Comparison of ENCODE assay signal across 12 cellular contexts in genomic region chr13:32894589-32895001, GRCh38.
DNase-seq lines count a peak whose midpoint lies in the region; ATAC-seq lines count a peak whose summit lies in the region.
"Had no signal": no experiment of that assay in that cellular context is flagged by ENCODE, and none has a peak within 500 bp of the region (broad histone marks: within the 10 kb centered on the region; RNA-seq: fewer than 3 reads in every experiment).

No MANE protein-coding gene starts in this region.

- CTCF ChIA-PET in CD8-positive, alpha-beta memory T cell (lab: Charles Lee), result no interaction called here

- no peaks in the 10 kb centered on the region for H3K9me3 ChIP-seq in CD8-positive, alpha-beta memory T cell (ENCODE audit: low read length)
- H3K9me3 ChIP-seq: BE2C had no signal

- H3K4me3 Mint-ChIP-seq in naive thymus-derived CD8-positive, alpha-beta T cell, result no peak overlapping the region
- H3K4me3 Mint-ChIP-seq in CD8-positive, alpha-beta memory T cell, result no peak overlapping the region

- no peaks in the 10 kb centered on the region for H3K4me1 Mint-ChIP-seq in naive thymus-derived CD8-positive, alpha-beta T cell
- H3K4me1 Mint-ChIP-seq in CD8-positive, alpha-beta memory T cell, result no peaks in the 10 kb centered on the region

- H3K27ac ChIP-seq in CD8-positive, alpha-beta memory T cell (ENCODE audit: low read depth, low read length), result no peak overlapping the region
- H3K27ac ChIP-seq: hepatocyte, parathyroid adenoma had no signal

- H3K9me3 Mint-ChIP-seq in naive thymus-derived CD8-positive, alpha-beta T cell, result peaks cover 0 to under 1% (median 0%) of the 10 kb centered on the region in 9 donors
- peaks cover 0 to 3% (median 0%) of the 10 kb centered on the region in 5 donors for H3K9me3 Mint-ChIP-seq in CD8-positive, alpha-beta memory T cell

- ATAC-seq in naive thymus-derived CD8-positive, alpha-beta T cell, result no peak
- ATAC-seq in HG02759 (IDR thresholded peaks at IDR 0.05; ENCODE audit: unreplicated experiment), result no peak

- H3K27me3 ChIP-seq in CD8-positive, alpha-beta memory T cell (ENCODE audit: insufficient read depth, low read length, poor library complexity, severe bottlenecking), result no peaks in the 10 kb centered on the region
- H3K27me3 ChIP-seq: BE2C, hepatocyte had no signal

- H3K27ac Mint-ChIP-seq in naive thymus-derived CD8-positive, alpha-beta T cell, result no peak overlapping the region
- no peak overlapping the region for H3K27ac Mint-ChIP-seq in CD8-positive, alpha-beta memory T cell

- H3K4me1 ChIP-seq in CD8-positive, alpha-beta memory T cell (ENCODE audit: insufficient read depth, low read length), result no peaks in the 10 kb centered on the region
- H3K4me1 ChIP-seq: BE2C, parathyroid adenoma had no signal

- no peaks in the 10 kb centered on the region for H3K36me3 ChIP-seq in CD8-positive, alpha-beta memory T cell (ENCODE audit: insufficient read depth, low read length)
- H3K36me3 ChIP-seq: BE2C had no signal

- H3K36me3 Mint-ChIP-seq in naive thymus-derived CD8-positive, alpha-beta T cell, result no peaks in the 10 kb centered on the region
- no peaks in the 10 kb centered on the region for H3K36me3 Mint-ChIP-seq in CD8-positive, alpha-beta memory T cell

- H3K27me3 Mint-ChIP-seq in naive thymus-derived CD8-positive, alpha-beta T cell, result peaks cover 0 to 6% (median 4%) of the 10 kb centered on the region in 5 donors
- peaks cover 3 to 5% of the 10 kb centered on the region in 2 donors for H3K27me3 Mint-ChIP-seq in CD8-positive, alpha-beta memory T cell

- DNase-seq in Daoy (ENCODE audit: low read depth), result peak; percentile 30
- peak; percentile 96 for DNase-seq in MV-4-11 (lab: John Stamatoyannopoulos, UW)
- DNase-seq in amniotic epithelial cell (ENCODE audit: low read depth), result peak; percentile 89
- peak; percentile 75 for DNase-seq in iris pigment epithelial cell (ENCODE audit: low read depth)
- no peak for DNase-seq in globus pallidus (ENCODE audit: low spot score)
- no peak for DNase-seq in naive thymus-derived CD8-positive, alpha-beta T cell
- DNase-seq in CD8-positive, alpha-beta memory T cell, result no peak
- DNase-seq: activated gamma-delta T cell, BE2C had no signal

- no peak overlapping the region for H3K4me3 ChIP-seq in CD8-positive, alpha-beta memory T cell (ENCODE audit: low read length)
- H3K4me3 ChIP-seq: hepatocyte had no signal

- POLR2A ChIA-PET in naive thymus-derived CD8-positive, alpha-beta T cell (lab: Charles Lee), result no interaction called here
- POLR2A ChIA-PET in CD8-positive, alpha-beta memory T cell (lab: Charles Lee), result no interaction called here

Comparison
In these comparisons a context has a peak if more than half of its experiments do, and no peak if none do; other contexts are left out.
1. DNase-seq: peak in Daoy (single experiment), MV-4-11 (single experiment), amniotic epithelial cell (single experiment) and iris pigment epithelial cell (single experiment); none in globus pallidus (single experiment), naive thymus-derived CD8-positive, alpha-beta T cell (0 of 10) and CD8-positive, alpha-beta memory T cell (0 of 5).